Comparison of ENCODE assay signal across 15 cellular contexts in genomic region chr4:151784676-151785075, GRCh38. TPM values are rescaled to one million over a fixed set of nuclear protein-coding genes. Genes with fewer than 3 reads are reported as not detected.
DNase-seq lines count a peak whose midpoint lies in the region; TF ChIP-seq lines count a peak whose summit lies in the region.
"Had no signal": no experiment of that assay in that cellular context is flagged by ENCODE, and none has a peak within 500 bp of the region (broad histone marks: within the 10 kb centered on the region; RNA-seq: fewer than 3 reads in every experiment).

No MANE protein-coding gene starts in this region.

- no peak overlapping the region for H3K4me3 Mint-ChIP-seq in activated naive CD4-positive, alpha-beta T cell treated with anti-CD3 and anti-CD28 coated beads for 36 hours
- H3K4me3 Mint-ChIP-seq: B cell; CD4-positive, alpha-beta memory T cell; IgD-negative memory B cell had no signal

- no peak for TF ChIP-seq EP300 in esophagus muscularis mucosa (IDR thresholded peaks at IDR 0.05)

- peaks cover 7% of the 10 kb centered on the region for H3K4me1 Mint-ChIP-seq in activated naive CD4-positive, alpha-beta T cell treated with anti-CD3 and anti-CD28 coated beads for 36 hours (ENCODE audit: low read depth)
- H3K4me1 Mint-ChIP-seq: B cell, IgD-negative memory B cell had no signal

- TF ChIP-seq POLR2A in esophagus muscularis mucosa (IDR thresholded peaks at IDR 0.05; ENCODE audit: low read depth): no peak

- H3K4me1 ChIP-seq in HUES48 (ENCODE audit: control insufficient read depth, insufficient read depth, low read length) (peaks cover 36% of the 10 kb centered on the region), esophagus muscularis mucosa (peaks cover 0 to 8% (median 0%) of the 10 kb centered on the region in 4 donors), mesenchymal stem cell (ENCODE audit: control insufficient read depth, insufficient read depth, low read depth, low read length) (peaks cover 2% of the 10 kb centered on the region), A673 (ENCODE audit: insufficient read depth, low read length, poor library complexity, severe bottlenecking) (no peaks in the 10 kb centered on the region)

- H3K27ac ChIP-seq in HUES48 (ENCODE audit: low read depth, low read length) (peak overlapping the region; percentile 83), esophagus muscularis mucosa (replicated peaks in 1 of 4) (no peak overlapping the region), mesenchymal stem cell (ENCODE audit: low read length, poor library complexity, severe bottlenecking) (peak overlapping the region; percentile 49), A673 (ENCODE audit: low read depth, low read length, poor library complexity, severe bottlenecking) (no peak overlapping the region)

- intact Hi-C loops in esophagus muscularis mucosa (cut with DNase I): no loop called here
- intact Hi-C loops in A673 (cut with micrococcal nuclease; ENCODE audit: unreplicated experiment): no loop called here
- intact Hi-C loops in activated naive CD4-positive, alpha-beta T cell treated with anti-CD3 and anti-CD28 coated beads for 36 hours (cut with micrococcal nuclease): no loop called here

- no peak overlapping the region for H4K91ac ChIP-seq in mesenchymal stem cell (ENCODE audit: low read length)

- H2AK5ac ChIP-seq in mesenchymal stem cell (ENCODE audit: low read length, severe bottlenecking): peak overlapping the region; percentile 82

- no peak overlapping the region for H3K4ac ChIP-seq in mesenchymal stem cell (ENCODE audit: low read depth in 1 of 2, low read length in 2 of 2)

- TF ChIP-seq CTCF in esophagus muscularis mucosa (IDR thresholded peaks at IDR 0.05) (no peak), A673 (conservative IDR thresholded peaks at IDR 0.05; ENCODE audit: low read depth, low read length) (no peak)

- no peak overlapping the region for H2BK15ac ChIP-seq in mesenchymal stem cell (ENCODE audit: low read depth, poor library complexity, severe bottlenecking)

- H3K36me3 Mint-ChIP-seq in activated naive CD4-positive, alpha-beta T cell treated with anti-CD3 and anti-CD28 coated beads for 36 hours (ENCODE audit: low read depth): no peaks in the 10 kb centered on the region
- H3K36me3 Mint-ChIP-seq: CD4-positive, alpha-beta memory T cell had no signal

- H3K27me3 Mint-ChIP-seq in activated naive CD4-positive, alpha-beta T cell treated with anti-CD3 and anti-CD28 coated beads for 36 hours (ENCODE audit: low read depth): no peaks in the 10 kb centered on the region

- no peak overlapping the region for H4K8ac ChIP-seq in mesenchymal stem cell (ENCODE audit: low read length)

- no peak overlapping the region for H3K27ac Mint-ChIP-seq in activated naive CD4-positive, alpha-beta T cell treated with anti-CD3 and anti-CD28 coated beads for 36 hours
- H3K27ac Mint-ChIP-seq: B cell; CD4-positive, alpha-beta memory T cell; IgD-negative memory B cell had no signal

- H3K27me3 ChIP-seq in HUES48 (ENCODE audit: control insufficient read depth, insufficient read depth, low read length) (no peaks in the 10 kb centered on the region), esophagus muscularis mucosa (no peaks in the 10 kb centered on the region), mesenchymal stem cell (ENCODE audit: control insufficient read depth in 1 of 2, insufficient read depth in 1 of 2, low read length in 2 of 2) (peaks cover 0 to 29% of the 10 kb centered on the region in 2 experiments), A673 (replicated peaks; ENCODE audit: insufficient read depth, low read depth, low read length, poor library complexity) (peaks cover 40% of the 10 kb centered on the region)

- WGBS in esophagus muscularis mucosa: 72% methylated on average over 5 of the region's 5 CpGs
- 74% methylated on average over 5 of the region's 5 CpGs for WGBS in mesenchymal stem cell

- no peak overlapping the region for H3K18ac ChIP-seq in mesenchymal stem cell (ENCODE audit: low read depth in 1 of 2, low read length in 2 of 2)

- peaks cover 4% of the 10 kb centered on the region; the same call in 1 of the 2 replicates for H3K9me3 ChIP-seq in HUES48 (ENCODE audit: control insufficient read depth, insufficient read depth, low read length)
- no peaks in the 10 kb centered on the region for H3K9me3 ChIP-seq in esophagus muscularis mucosa
- H3K9me3 ChIP-seq in mesenchymal stem cell (ENCODE audit: control insufficient read depth, low read length): no peaks in the 10 kb centered on the region
- H3K9me3 ChIP-seq in A673 (ENCODE audit: low read depth, low read length, poor library complexity, severe bottlenecking): no peaks in the 10 kb centered on the region

- no peak overlapping the region for H3K9ac ChIP-seq in HUES48 (ENCODE audit: low read depth, low read length)
- H3K9ac ChIP-seq in mesenchymal stem cell (ENCODE audit: low read length): no peak overlapping the region

- H3K23ac ChIP-seq in mesenchymal stem cell (ENCODE audit: low read length in 2 of 2): no peak overlapping the region

- H3K36me3 ChIP-seq in HUES48 (ENCODE audit: control insufficient read depth, insufficient read depth, low read length) (no peaks in the 10 kb centered on the region), esophagus muscularis mucosa (no peaks in the 10 kb centered on the region), mesenchymal stem cell (ENCODE audit: control insufficient read depth in 1 of 2, insufficient read depth in 2 of 2, low read depth in 1 of 2, low read length in 2 of 2) (no peaks in the 10 kb centered on the region), A673 (ENCODE audit: insufficient read depth, low read length, poor library complexity, severe bottlenecking) (no peaks in the 10 kb centered on the region)

- H2AFZ ChIP-seq in mesenchymal stem cell (ENCODE audit: low read depth, low read length): no peak overlapping the region

- BruUV-seq in A673 (replicated peaks; lab: Mats Ljungman, UMichigan): no TSS peak

- H2BK120ac ChIP-seq in mesenchymal stem cell (ENCODE audit: low read depth, low read length): no peak overlapping the region

- no peak overlapping the region for H3K4me2 ChIP-seq in mesenchymal stem cell (ENCODE audit: low read length, poor library complexity, severe bottlenecking)

- peak overlapping the region; percentile 71 for H2BK5ac ChIP-seq in mesenchymal stem cell (ENCODE audit: low read depth, low read length, poor library complexity, severe bottlenecking)

- H2BK12ac ChIP-seq in mesenchymal stem cell (ENCODE audit: low read length in 2 of 2): no peak overlapping the region

- peak; percentile 55 for DNase-seq in esophagus muscularis mucosa (ENCODE audit: extremely low spot score)
- no peak for DNase-seq in mesenchymal stem cell
- peak; percentile 56 for DNase-seq in renal cortical epithelial cell (ENCODE audit: low read depth)
- no peak for DNase-seq in SKM-1 treated with dmso at 0.1 percent for 144 hours (lab: John Stamatoyannopoulos, UW; ENCODE audit: unreplicated experiment)
- DNase-seq in activated gamma-delta T cell treated with Interleukin-2 at 50 U/mL for 16 hours: no peak
- DNase-seq in A673 (ENCODE audit: low spot score): no peak
- no peak for DNase-seq in activated naive CD4-positive, alpha-beta T cell treated with anti-CD3 and anti-CD28 coated beads for 36 hours
- DNase-seq: C1 segment of cervical spinal cord; CD4-positive, alpha-beta memory T cell; DMS153; DMS79 treated with DMSO at 0.1 percent for 48 hours; EL had no signal

- no peaks in the 10 kb centered on the region for H3K79me1 ChIP-seq in mesenchymal stem cell (replicated peaks; ENCODE audit: low read length, poor library complexity, severe bottlenecking)

- H3K9me3 Mint-ChIP-seq in activated naive CD4-positive, alpha-beta T cell treated with anti-CD3 and anti-CD28 coated beads for 36 hours: no peaks in the 10 kb centered on the region
- H3K9me3 Mint-ChIP-seq: CD4-positive, alpha-beta memory T cell; IgD-negative memory B cell had no signal

- CTCF ChIA-PET in A673 (lab: Charles Lee): no interaction called here
- CTCF ChIA-PET in activated naive CD4-positive, alpha-beta T cell treated with anti-CD3 and anti-CD28 coated beads for 36 hours (lab: Charles Lee): no interaction called here

- no peak overlapping the region for H3K14ac ChIP-seq in mesenchymal stem cell (ENCODE audit: low read length in 2 of 2)

- H3K4me3 ChIP-seq in HUES48 (ENCODE audit: low read depth, low read length) (no peak overlapping the region), esophagus muscularis mucosa (no peak overlapping the region), mesenchymal stem cell (ENCODE audit: insufficient read depth in 1 of 2, low read depth in 1 of 2, low read length in 2 of 2) (no peak overlapping the region), A673 (ENCODE audit: low read depth, low read length, poor library complexity, severe bottlenecking) (no peak overlapping the region)

- POLR2A ChIA-PET in A673 (lab: Charles Lee; ENCODE audit: low non-redundant PET): no interaction called here

RNA-seq across cellular contexts. Expression of gene GATB, which starts 23.9 kb away (rescaled TPM):
- total RNA-seq in esophagus muscularis mucosa (10 to 100 TPM; 12.4 to 19.9 (median 16.4) TPM), renal cortical epithelial cell (27.1 and 30.3 TPM in 2 replicates), A673 (2021) (23.8 and 27.4 TPM in 2 replicates)
- polyA plus RNA-seq in mesenchymal stem cell (2013, experiment 1 of 2): 12.0 TPM
- polyA plus RNA-seq in mesenchymal stem cell (2013, experiment 2 of 2): 11.8 TPM
- 10 to 100 TPM; 15.2 to 22.1 TPM for total RNA-seq in activated naive CD4-positive, alpha-beta T cell treated with anti-CD3 and anti-CD28 coated beads for 36 hours

Comparison
In these comparisons a context has a peak if more than half of its experiments do, and no peak if none do; other contexts are left out.
1. H3K27ac ChIP-seq: peak in HUES48 (single experiment) and mesenchymal stem cell (single experiment); none in esophagus muscularis mucosa (0 of 4) and A673 (single experiment).
2. DNase-seq: peak in esophagus muscularis mucosa (single experiment) and renal cortical epithelial cell (single experiment); none in mesenchymal stem cell (single experiment), SKM-1 treated with dmso at 0.1 percent for 144 hours (single experiment), activated gamma-delta T cell treated with Interleukin-2 at 50 U/mL for 16 hours (single experiment), A673 (single experiment) and activated naive CD4-positive, alpha-beta T cell treated with anti-CD3 and anti-CD28 coated beads for 36 hours (single experiment).